In genomic region chr5:91189480-91190332, GRCh38 we compare ENCODE assay signal across 8 cellular contexts.
DNase-seq lines count a peak whose midpoint lies in the region; TF ChIP-seq lines count a peak whose summit lies in the region.

No MANE protein-coding gene starts in this region.

- DNase-seq in GM23248 (peak; percentile 95), adrenal gland (peak; percentile 65 to 88 (median 85)), left kidney (ENCODE audit: low read depth, low spot score) (peak; percentile 27), tibial artery (peak in 1 of 2 donors; percentile 45), NCI-H748 treated with DMSO at 0.1 percent for 48 hours (lab: John Stamatoyannopoulos, UW) (no peak), GM10266 (ENCODE audit: extremely low spot score) (no peak), Karpas-422 (no peak)
- DNase-seq in T-helper 2 cell treated with Interferon-gamma antibody and Interleukin-4, amounts not matched to agents 5 μg/mL and 100 μg/mL, for 36 hours (ENCODE audit: low spot score) = no peak

- peak in 1 of 2 donors; percentile 58 for TF ChIP-seq POLR2A in adrenal gland (IDR thresholded peaks at IDR 0.05)

- intact Hi-C loops in adrenal gland (cut with DNase I) (no loop called here), tibial artery (cut with DNase I; ENCODE audit: low total_unique reads) (no loop called here)

- no peaks in the 10 kb centered on the region for H3K9me2 ChIP-seq in GM23248 (ENCODE audit: insufficient read depth)
- no peaks in the 10 kb centered on the region for H3K9me2 ChIP-seq in Karpas-422 (replicated peaks; ENCODE audit: insufficient read depth, low read length)

- no peak overlapping the region for H3K4me3 Mint-ChIP-seq in T-helper 2 cell treated with Interferon-gamma antibody and Interleukin-4, amounts not matched to agents 5 μg/mL and 100 μg/mL, for 36 hours

- H3K9me3 Mint-ChIP-seq in T-helper 2 cell treated with Interferon-gamma antibody and Interleukin-4, amounts not matched to agents 5 μg/mL and 100 μg/mL, for 36 hours = no peaks in the 10 kb centered on the region

- H3K27ac ChIP-seq in GM23248 (peak overlapping the region; percentile 82), adrenal gland (peak overlapping the region; percentile 53 to 91 (median 78)), tibial artery (peak overlapping the region; percentile 36 to 49), Karpas-422 (ENCODE audit: low read length) (no peak overlapping the region)

- H3K4me2 ChIP-seq in GM23248 (ENCODE audit: unreplicated experiment) (peak overlapping the region; percentile 73), Karpas-422 (ENCODE audit: low read depth, low read length, poor library complexity, severe bottlenecking) (no peak overlapping the region)

- H4K20me1 ChIP-seq in GM23248 (ENCODE audit: insufficient read depth) (no peaks in the 10 kb centered on the region), Karpas-422 (ENCODE audit: insufficient read depth, low read depth, low read length) (no peaks in the 10 kb centered on the region)

- peak overlapping the region; percentile 79 for H2AFZ ChIP-seq in GM23248
- H2AFZ ChIP-seq in Karpas-422 (ENCODE audit: low read length) = no peak overlapping the region

- peaks cover 17% of the 10 kb centered on the region for H3K27me3 Mint-ChIP-seq in T-helper 2 cell treated with Interferon-gamma antibody and Interleukin-4, amounts not matched to agents 5 μg/mL and 100 μg/mL, for 36 hours (ENCODE audit: low read depth)

- in situ Hi-C loops in GM23248 (cut with MboI) = no loop called here

- H3K4me3 ChIP-seq in GM23248 (peak overlapping the region; percentile 60), adrenal gland (peak overlapping the region in 2 of 4 donors; percentile 15 to 34), tibial artery (peak overlapping the region in 1 of 2 donors; percentile 24), Karpas-422 (ENCODE audit: low read length) (no peak overlapping the region)

- no peaks in the 10 kb centered on the region for H3K36me3 ChIP-seq in GM23248 (ENCODE audit: low read depth)
- H3K36me3 ChIP-seq in adrenal gland (replicated peaks in 1 of 2) = no peaks in the 10 kb centered on the region
- no peaks in the 10 kb centered on the region for H3K36me3 ChIP-seq in tibial artery
- H3K36me3 ChIP-seq in Karpas-422 (ENCODE audit: insufficient read depth, low read length) = no peaks in the 10 kb centered on the region

- 7 to 8% methylated on average over 8 of the region's 8 CpGs for WGBS in GM23248 (ENCODE audit: low coverage in 1 of 2, low lambda C conversion rate in 2 of 2, missing lambda C conversion rate in 2 of 2), 2 experiments
- 10 to 17% (median 13%) methylated on average over 8 of the region's 8 CpGs for WGBS in adrenal gland, 4 donors

- no peaks in the 10 kb centered on the region for H3K27me3 ChIP-seq in GM23248 (replicated peaks; ENCODE audit: insufficient read depth)
- H3K27me3 ChIP-seq in adrenal gland = no peaks in the 10 kb centered on the region
- no peaks in the 10 kb centered on the region for H3K27me3 ChIP-seq in tibial artery
- no peaks in the 10 kb centered on the region for H3K27me3 ChIP-seq in Karpas-422 (ENCODE audit: low read length)

- H3K9ac ChIP-seq in GM23248 (peak overlapping the region; percentile 76), Karpas-422 (ENCODE audit: low read length) (no peak overlapping the region)

- peaks cover 12% of the 10 kb centered on the region for H3F3A ChIP-seq in GM23248 (ENCODE audit: insufficient read depth)

- peaks cover 9% of the 10 kb centered on the region for H3K4me1 Mint-ChIP-seq in T-helper 2 cell treated with Interferon-gamma antibody and Interleukin-4, amounts not matched to agents 5 μg/mL and 100 μg/mL, for 36 hours (ENCODE audit: low read depth)

- no peak for TF ChIP-seq CTCF in adrenal gland (IDR thresholded peaks at IDR 0.05)
- TF ChIP-seq CTCF in tibial artery (IDR thresholded peaks at IDR 0.05) = no peak
- TF ChIP-seq CTCF in GM10266 (IDR thresholded peaks at IDR 0.05; ENCODE audit: control insufficient read depth, insufficient read depth, low read depth, missing control alignments) = no peak

- no peak overlapping the region for H3K27ac Mint-ChIP-seq in T-helper 2 cell treated with Interferon-gamma antibody and Interleukin-4, amounts not matched to agents 5 μg/mL and 100 μg/mL, for 36 hours

- H3K9me3 ChIP-seq in GM23248 (ENCODE audit: low read depth) (no peaks in the 10 kb centered on the region), adrenal gland (replicated peaks in 1 of 3) (no peaks in the 10 kb centered on the region), tibial artery (no peaks in the 10 kb centered on the region), Karpas-422 (ENCODE audit: low read length) (no peaks in the 10 kb centered on the region)

- H3K36me3 Mint-ChIP-seq in T-helper 2 cell treated with Interferon-gamma antibody and Interleukin-4, amounts not matched to agents 5 μg/mL and 100 μg/mL, for 36 hours (ENCODE audit: low read depth) = no peaks in the 10 kb centered on the region

- no peaks in the 10 kb centered on the region for H3K79me2 ChIP-seq in GM23248 (ENCODE audit: insufficient read depth)
- H3K79me2 ChIP-seq in Karpas-422 (ENCODE audit: low read length) = no peaks in the 10 kb centered on the region

- H3K4me1 ChIP-seq in GM23248 (ENCODE audit: insufficient read depth) (peaks cover 14% of the 10 kb centered on the region), adrenal gland (replicated peaks in 1 of 2) (peaks cover 9 to 27% of the 10 kb centered on the region in 2 donors), tibial artery (peaks cover 0 to 12% (median 9%) of the 10 kb centered on the region in 4 donors), Karpas-422 (ENCODE audit: low read length) (no peaks in the 10 kb centered on the region)

Comparison
In these comparisons a context has a peak if more than half of its experiments do, and no peak if none do; other contexts are left out.
1. DNase-seq: peak in GM23248 (single experiment), adrenal gland (7 of 7) and left kidney (single experiment); none in T-helper 2 cell treated with Interferon-gamma antibody and Interleukin-4, amounts not matched to agents 5 μg/mL and 100 μg/mL, for 36 hours (single experiment), NCI-H748 treated with DMSO at 0.1 percent for 48 hours (single experiment), GM10266 (single experiment) and Karpas-422 (single experiment).